Comparison of ENCODE assay signal across 17 cellular contexts in the genomic region with DNA sequence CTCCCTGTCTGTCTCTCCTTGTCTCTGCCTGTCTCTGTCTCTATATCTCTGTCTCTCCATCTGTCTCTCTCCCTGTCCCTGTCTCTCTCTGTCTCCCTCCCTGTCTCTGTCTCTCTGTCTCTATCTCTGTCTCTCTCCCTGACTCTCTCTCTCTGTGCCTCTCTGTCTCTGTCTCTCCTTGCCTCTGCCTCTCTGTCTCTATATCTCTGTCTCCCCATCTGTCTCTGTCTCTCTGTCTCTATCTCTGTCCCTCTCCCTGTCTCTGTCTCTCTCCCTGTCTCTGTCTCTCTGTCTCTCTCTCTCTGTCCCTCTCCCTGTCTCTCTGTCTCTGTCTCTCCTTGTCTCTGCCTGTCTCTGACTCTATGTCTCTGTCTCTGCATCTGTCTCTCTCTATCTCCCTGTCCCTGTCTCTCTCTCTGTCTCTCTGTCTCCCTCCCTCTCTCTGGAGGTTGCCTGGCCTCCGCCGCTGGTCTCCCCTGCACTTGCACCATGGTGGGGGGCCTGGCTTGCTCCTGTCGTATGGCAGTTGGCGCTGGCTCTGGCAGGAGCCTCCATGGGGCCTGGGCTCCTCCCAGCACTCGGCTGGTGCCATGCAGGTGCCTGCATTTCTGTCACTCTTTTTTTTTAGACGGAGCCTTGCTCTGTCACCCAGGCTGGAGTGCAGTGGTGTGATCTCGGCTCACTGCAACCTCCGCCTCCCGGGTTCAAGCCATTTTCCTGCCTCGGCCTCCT. TPM values are rescaled to one million over a fixed set of nuclear protein-coding genes. Genes with fewer than 3 reads are reported as not detected.
"Had no signal": no experiment of that assay in that cellular context is flagged by ENCODE, and none has a peak within 500 bp of the region (broad histone marks: within the 10 kb centered on the region; RNA-seq: fewer than 3 reads in every experiment).

No MANE protein-coding gene starts in this region.

- FAIRE-seq: endometrium, islet of Langerhans had no signal

- H3K4me3 ChIP-seq: dorsolateral prefrontal cortex, esophagus squamous epithelium, right atrium auricular region, smooth muscle cell, tibial nerve had no signal

- H3K4me2 ChIP-seq: smooth muscle cell had no signal

- DNase-seq: activated CD4-positive, alpha-beta T cell treated with anti-CD3 and anti-CD28 coated beads, Interleukin-2, amount 50 U/mL, for 1 hour; activated effector memory CD4-positive, alpha-beta T cell treated with anti-CD3 and anti-CD28 coated beads, Interleukin-2, amount 50 U/mL, for 16 hours; activated T-cell treated with anti-CD3 and anti-CD28 coated beads, Interleukin-2, amount 50 U/mL, for 1 hour; esophagus squamous epithelium; foreskin fibroblast had no signal

- ATAC-seq: left lobe of liver had no signal

- H3K27ac Mint-ChIP-seq: activated naive CD8-positive, alpha-beta T cell; memory B cell had no signal

- H3K9ac ChIP-seq: parathyroid adenoma had no signal

- H3K27me3 ChIP-seq: right atrium auricular region had no signal

- H3K4me3 Mint-ChIP-seq: activated naive CD8-positive, alpha-beta T cell; memory B cell; nephron had no signal

- H3K36me3 Mint-ChIP-seq: activated naive CD8-positive, alpha-beta T cell; memory B cell had no signal

- H3K36me3 ChIP-seq: esophagus squamous epithelium, right atrium auricular region had no signal

- H2AFZ ChIP-seq: parathyroid adenoma had no signal

- H3K27ac ChIP-seq: dorsolateral prefrontal cortex, esophagus squamous epithelium, parathyroid adenoma, right atrium auricular region, tibial nerve had no signal

- H3K9me3 Mint-ChIP-seq: memory B cell, nephron had no signal

- H3K79me2 ChIP-seq: parathyroid adenoma had no signal

- H3K9me3 ChIP-seq: esophagus squamous epithelium, right atrium auricular region, tibial nerve had no signal

- H3K27me3 Mint-ChIP-seq: activated naive CD8-positive, alpha-beta T cell had no signal

- H3K4me1 ChIP-seq: parathyroid adenoma, right atrium auricular region had no signal

RNA-seq across cellular contexts. Expression of a gene that starts 28.3 kb away (rescaled TPM):
- total RNA-seq: T-helper 2 cell treated with Interferon-gamma antibody and Interleukin-4, amounts not matched to agents 100 ng/mL and 5 ng/mL, for 36 hours had no signal
